Comparison of ENCODE assay signal across 16 cellular contexts in the genomic region with DNA sequence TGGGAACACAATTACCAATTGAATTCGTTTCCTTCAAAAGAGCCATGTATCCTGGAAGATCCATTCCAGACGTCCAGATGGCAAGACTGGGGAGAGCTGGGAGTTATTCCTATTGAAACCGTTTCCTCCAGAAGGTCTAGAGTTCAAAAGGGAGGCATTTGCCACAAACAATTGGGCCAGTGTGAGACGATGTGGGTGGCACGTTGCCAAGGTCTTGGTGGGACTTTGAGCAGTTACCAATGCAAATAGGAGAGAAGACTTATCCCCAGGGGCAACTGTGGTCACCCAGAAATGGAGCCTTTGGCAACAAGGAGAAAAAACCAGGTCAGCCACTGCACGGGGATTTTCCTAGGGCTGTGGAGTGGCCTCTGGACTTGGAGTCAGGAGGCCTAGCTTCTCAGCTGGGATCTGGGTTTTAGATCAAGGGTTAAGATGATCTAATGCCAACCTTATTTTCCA. TPM values are rescaled to one million over a fixed set of nuclear protein-coding genes. Genes with fewer than 3 reads are reported as not detected.
DNase-seq lines count a peak whose midpoint lies in the region; ATAC-seq and TF ChIP-seq lines count a peak whose summit lies in the region.
"Had no signal": no experiment of that assay in that cellular context is flagged by ENCODE, and none has a peak within 500 bp of the region (broad histone marks: within the 10 kb centered on the region; RNA-seq: fewer than 3 reads in every experiment).

No MANE protein-coding gene starts in this region.

- TF ChIP-seq CTCF in HEK293 (tag by site-specific recombination; IDR thresholded peaks at IDR 0.05), result no peak
- no peak for TF ChIP-seq CTCF in Peyer's patch (IDR thresholded peaks at IDR 0.05)

- H3K27ac ChIP-seq in HEK293 (ENCODE audit: extremely low read depth, low read depth, low read length), result no peak overlapping the region
- H3K27ac ChIP-seq in Peyer's patch, result peak overlapping the region in 3 of 4 donors; percentile 8 to 72 (median 33)
- H3K27ac ChIP-seq: colonic mucosa had no signal

- peaks cover 4% of the 10 kb centered on the region for H3K4me1 ChIP-seq in HEK293 (ENCODE audit: control insufficient read depth, insufficient read depth, low read length)
- H3K4me1 ChIP-seq in Peyer's patch, result peaks cover 0 to 9% (median 3%) of the 10 kb centered on the region in 4 donors
- H3K4me1 ChIP-seq: colonic mucosa had no signal

- H3K9me3 ChIP-seq in HEK293 (ENCODE audit: control insufficient read depth, insufficient read depth, low read depth, low read length) (no peaks in the 10 kb centered on the region), Peyer's patch (no peaks in the 10 kb centered on the region)
- H3K9me3 ChIP-seq: colonic mucosa had no signal

- intact Hi-C loops in left cardiac atrium (cut with DNase I) (no loop called here), sciatic nerve (cut with DNase I) (no loop called here)

- DNase-seq in Peyer's patch (peak in 2 of 3 donors; percentile 76 to 78), left cardiac atrium (peak; percentile 49), sciatic nerve (ENCODE audit: low spot score) (peak; percentile 92), GF-D8 (lab: John Stamatoyannopoulos, UW) (no peak), superior temporal gyrus (ENCODE audit: extremely low spot score) (no peak), NCI-H226 (no peak)
- no peak for DNase-seq in activated CD4-positive, alpha-beta T cell treated with anti-CD3 and anti-CD28 coated beads for 4 hours
- DNase-seq: activated CD8-positive, alpha-beta T cell treated with anti-CD3 and anti-CD28 coated beads, Interleukin-2, amount 10 ng/mL, durations not matched to agents 7 days and 5 days; activated naive CD4-positive, alpha-beta T cell treated with anti-CD3 and anti-CD28 coated beads, Interleukin-2, amount 50 U/mL, for 16 hours; colonic mucosa; HCEC 1CT; kidney glomerular epithelial cell; occipital lobe; stimulated activated naive CD4-positive, alpha-beta T cell; T-cell had no signal

- H3K4me3 ChIP-seq in HEK293 (ENCODE audit: low read depth, low read length) (no peak overlapping the region), Peyer's patch (no peak overlapping the region)
- H3K4me3 ChIP-seq: colonic mucosa had no signal

- CTCF ChIA-PET in HEK293 (lab: Yijun Ruan, JAX), result no interaction called here

- TF ChIP-seq POLR2A in Peyer's patch (IDR thresholded peaks at IDR 0.05), result no peak

- POLR2A ChIA-PET in HEK293 (lab: Yijun Ruan, JAX), result interaction anchor here (0.7 kb wide), 2 partner anchors 16 to 27 kb away, joined by 3 to 4 read pairs; no protein-coding TSS in a partner anchor

- H3K27me3 ChIP-seq in Peyer's patch, result no peaks in the 10 kb centered on the region
- H3K27me3 ChIP-seq: colonic mucosa had no signal

- H3K36me3 ChIP-seq in HEK293 (ENCODE audit: control insufficient read depth in 2 of 2, insufficient read depth in 1 of 2, low read length in 2 of 2), result no peaks in the 10 kb centered on the region
- H3K36me3 ChIP-seq in Peyer's patch, result no peaks in the 10 kb centered on the region
- H3K36me3 ChIP-seq: colonic mucosa had no signal

- ATAC-seq in left cardiac atrium (peak in 1 of 2 donors; percentile 26), sciatic nerve (peak; percentile 90)
- ATAC-seq: activated CD8-positive, alpha-beta T cell treated with anti-CD3 and anti-CD28 coated beads, Interleukin-2, amount 10 ng/mL, durations not matched to agents 7 days and 5 days; T-cell had no signal

TF ChIP-seq in HEK293, 187 proteins besides CTCF, POLR2A, EP300 and RAD21:
- TF ChIP-seq IKZF3 (tag by site-specific recombination; IDR thresholded peaks at IDR 0.05), result 0 out of 2 replicates have a peak, but pooled peaks have one; percentile 22
- no peak for TF ChIP-seq ZNF274 (IDR thresholded peaks at IDR 0.05; ENCODE audit: low read length)
- TF ChIP-seq ZNF274 (tag by site-specific recombination; IDR thresholded peaks at IDR 0.05; ENCODE audit: borderline replicate concordance), result no peak

RNA-seq across cellular contexts. Expression of a gene that starts 29.6 kb away (rescaled TPM):
- total RNA-seq in Peyer's patch (100 to 1,000 TPM; 130 to 176 (median 140) TPM), left cardiac atrium (10 to 100 TPM; 22.4 to 29.3 TPM), sciatic nerve (90.1 TPM)

Comparison
In these comparisons a context has a peak if more than half of its experiments do, and no peak if none do; other contexts are left out.
1. DNase-seq: peak in Peyer's patch (2 of 3), left cardiac atrium (single experiment) and sciatic nerve (single experiment); none in GF-D8 (single experiment), superior temporal gyrus (single experiment), activated CD4-positive, alpha-beta T cell treated with anti-CD3 and anti-CD28 coated beads for 4 hours (0 of 2) and NCI-H226 (single experiment).